ENCODE assay signal across 2 cellular contexts in genomic region chr11:693887-694562, GRCh38.
TF ChIP-seq lines count a peak whose summit lies in the region.

No MANE protein-coding gene starts in this region.

TF ChIP-seq in SK-N-SH, 30 proteins besides CTCF, POLR2A, EP300 and RAD21 (continued from another document):
- TF ChIP-seq MEF2A (IDR thresholded peaks at IDR 0.05; ENCODE audit: borderline replicate concordance, low read depth): no peak
TF ChIP-seq in SK-N-SH: peak in this region for 0.

TF ChIP-seq in SK-N-SH treated with all-trans-retinoic acid at 6 μM for 48 hours, 23 proteins besides CTCF, POLR2A, EP300 and RAD21 (continued from another document):
- TF ChIP-seq TSHZ2 (CRISPR knock-in tag; IDR thresholded peaks at IDR 0.05) (no peak), RARB (CRISPR knock-in tag; IDR thresholded peaks at IDR 0.05) (no peak)
